20 cellular contexts compared by ENCODE assay signal in genomic region chr16:24995033-24995432, GRCh38. TPM values are rescaled to one million over a fixed set of nuclear protein-coding genes. Genes with fewer than 3 reads are reported as not detected.
DNase-seq lines count a peak whose midpoint lies in the region; ATAC-seq and TF ChIP-seq lines count a peak whose summit lies in the region.
"Had no signal": no experiment of that assay in that cellular context is flagged by ENCODE, and none has a peak within 500 bp of the region (broad histone marks: within the 10 kb centered on the region; RNA-seq: fewer than 3 reads in every experiment).

No MANE protein-coding gene starts in this region.

- CTCF ChIA-PET in activated B cell treated with CpG ODN at 0.5 μM for 24 hours (lab: Charles Lee), result no interaction called here

- H3K27ac Mint-ChIP-seq in activated B cell treated with CpG ODN at 0.5 μM for 24 hours, result peak overlapping the region; percentile 81
- H3K27ac Mint-ChIP-seq in memory B cell, result peak overlapping the region; percentile 60
- no peak overlapping the region for H3K27ac Mint-ChIP-seq in natural killer cell treated with Interleukin-12 subunit alpha and Interleukin-12 subunit beta and Interleukin-15 and Interleukin-18, amount 100 ng/mL, for 72 hours
- H3K27ac Mint-ChIP-seq: activated naive CD4-positive, alpha-beta T cell treated with anti-CD3 and anti-CD28 coated beads, Interleukin-2, amount 10 ng/mL, durations not matched to agents 7 days and 5 days; T-cell had no signal

- H3K4me3 ChIP-seq in heart left ventricle, result no peak overlapping the region
- H3K4me3 ChIP-seq in stomach smooth muscle (ENCODE audit: low read length in 2 of 2), result no peak overlapping the region
- H3K4me3 ChIP-seq: body of pancreas had no signal

- H3K36me3 ChIP-seq in heart left ventricle, result no peaks in the 10 kb centered on the region
- H3K36me3 ChIP-seq in stomach smooth muscle (ENCODE audit: control insufficient read depth in 2 of 2, insufficient read depth in 2 of 2, low read length in 2 of 2), result no peaks in the 10 kb centered on the region

- TF ChIP-seq POLR2A in heart left ventricle (IDR thresholded peaks at IDR 0.05), result no peak

- H3K4me1 ChIP-seq in heart left ventricle (peaks cover 24 to 100% (median 81%) of the 10 kb centered on the region in 12 donors), stomach smooth muscle (ENCODE audit: control insufficient read depth, insufficient read depth, low read length) (peaks cover 51% of the 10 kb centered on the region)
- H3K4me1 ChIP-seq: parathyroid adenoma had no signal

- ATAC-seq in heart left ventricle (no peak), Right ventricle myocardium inferior (no peak), activated B cell treated with CpG ODN at 0.5 μM for 24 hours (ENCODE audit: low read depth) (no peak), memory B cell (ENCODE audit: low read depth) (no peak)
- no peak for ATAC-seq in natural killer cell treated with Interleukin-12 subunit alpha and Interleukin-12 subunit beta and Interleukin-15 and Interleukin-18, amount 100 ng/mL, for 72 hours
- ATAC-seq: T-cell had no signal

- H3K9me3 ChIP-seq in heart left ventricle, result no peaks in the 10 kb centered on the region
- H3K9me3 ChIP-seq in stomach smooth muscle (ENCODE audit: control insufficient read depth in 2 of 2, low read length in 2 of 2), result no peaks in the 10 kb centered on the region
- H3K9me3 ChIP-seq: body of pancreas had no signal

- H3K9me3 Mint-ChIP-seq in activated B cell treated with CpG ODN at 0.5 μM for 24 hours, result no peaks in the 10 kb centered on the region
- H3K9me3 Mint-ChIP-seq in memory B cell, result no peaks in the 10 kb centered on the region
- H3K9me3 Mint-ChIP-seq in natural killer cell treated with Interleukin-12 subunit alpha and Interleukin-12 subunit beta and Interleukin-15 and Interleukin-18, amount 100 ng/mL, for 72 hours, result no peaks in the 10 kb centered on the region
- H3K9me3 Mint-ChIP-seq: activated naive CD4-positive, alpha-beta T cell treated with anti-CD3 and anti-CD28 coated beads, Interleukin-2, amount 10 ng/mL, durations not matched to agents 7 days and 5 days; CD8-positive, alpha-beta memory T cell; stimulated activated naive CD8-positive, alpha-beta T cell treated with anti-CD3 and anti-CD28 coated beads, Interleukin-15, Interleukin-2, amounts not matched to agents 100 ng/mL and 50 ng/mL, for 24 hours; T-cell had no signal

- H3K4me3 Mint-ChIP-seq in activated B cell treated with CpG ODN at 0.5 μM for 24 hours (peak overlapping the region; percentile 26), memory B cell (peak overlapping the region; percentile 33)
- no peak overlapping the region for H3K4me3 Mint-ChIP-seq in natural killer cell treated with Interleukin-12 subunit alpha and Interleukin-12 subunit beta and Interleukin-15 and Interleukin-18, amount 100 ng/mL, for 72 hours
- H3K4me3 Mint-ChIP-seq: activated naive CD4-positive, alpha-beta T cell treated with anti-CD3 and anti-CD28 coated beads, Interleukin-2, amount 10 ng/mL, durations not matched to agents 7 days and 5 days; CD8-positive, alpha-beta memory T cell; stimulated activated naive CD8-positive, alpha-beta T cell treated with anti-CD3 and anti-CD28 coated beads, Interleukin-15, Interleukin-2, amounts not matched to agents 100 ng/mL and 50 ng/mL, for 24 hours; T-cell had no signal

- no peak for DNase-seq in heart left ventricle
- DNase-seq in Right ventricle myocardium inferior (ENCODE audit: missing footprints), result no peak
- DNase-seq in activated B cell treated with CpG ODN at 0.5 μM for 24 hours, result no peak
- DNase-seq in memory B cell (ENCODE audit: low spot score in 2 of 2), result no peak
- no peak for DNase-seq in natural killer cell treated with Interleukin-12 subunit alpha and Interleukin-12 subunit beta and Interleukin-15 and Interleukin-18, amount 100 ng/mL, for 72 hours (ENCODE audit: low spot score)
- no peak for DNase-seq in T-helper 2 cell
- no peak for DNase-seq in NCI-H1105 (lab: John Stamatoyannopoulos, UW)
- DNase-seq: ACHN; activated naive CD4-positive, alpha-beta T cell treated with anti-CD3 and anti-CD28 coated beads, Interleukin-2, amount 10 ng/mL, durations not matched to agents 7 days and 5 days; CD8-positive, alpha-beta memory T cell; effector CD8-positive, alpha-beta T cell; left cardiac atrium; NCI-H2081; NCI-H748 treated with DMSO at 0.1 percent for 48 hours; T-cell had no signal

- H3K27me3 ChIP-seq in heart left ventricle, result no peaks in the 10 kb centered on the region
- H3K27me3 ChIP-seq in stomach smooth muscle (ENCODE audit: control insufficient read depth in 1 of 2, insufficient read depth in 2 of 2, low read length in 2 of 2), result no peaks in the 10 kb centered on the region
- H3K27me3 ChIP-seq: body of pancreas had no signal

- POLR2A ChIA-PET in activated B cell treated with CpG ODN at 0.5 μM for 24 hours (lab: Charles Lee), result interaction anchor here (1.0 to 1.4 kb wide), 2 partner anchors 16 to 20 kb away, joined by 3 to 4 read pairs; no protein-coding TSS in a partner anchor

- no peaks in the 10 kb centered on the region for H3K27me3 Mint-ChIP-seq in activated B cell treated with CpG ODN at 0.5 μM for 24 hours
- no peaks in the 10 kb centered on the region for H3K27me3 Mint-ChIP-seq in memory B cell
- no peaks in the 10 kb centered on the region for H3K27me3 Mint-ChIP-seq in natural killer cell treated with Interleukin-12 subunit alpha and Interleukin-12 subunit beta and Interleukin-15 and Interleukin-18, amount 100 ng/mL, for 72 hours
- H3K27me3 Mint-ChIP-seq: activated naive CD4-positive, alpha-beta T cell treated with anti-CD3 and anti-CD28 coated beads, Interleukin-2, amount 10 ng/mL, durations not matched to agents 7 days and 5 days; CD8-positive, alpha-beta memory T cell; stimulated activated naive CD8-positive, alpha-beta T cell treated with anti-CD3 and anti-CD28 coated beads, Interleukin-15, Interleukin-2, amounts not matched to agents 100 ng/mL and 50 ng/mL, for 24 hours; T-cell had no signal

- peaks cover 96% of the 10 kb centered on the region for H3K4me1 Mint-ChIP-seq in activated B cell treated with CpG ODN at 0.5 μM for 24 hours
- H3K4me1 Mint-ChIP-seq in memory B cell, result peaks cover 64% of the 10 kb centered on the region
- H3K4me1 Mint-ChIP-seq in natural killer cell treated with Interleukin-12 subunit alpha and Interleukin-12 subunit beta and Interleukin-15 and Interleukin-18, amount 100 ng/mL, for 72 hours (ENCODE audit: low read depth in 2 of 2), result peaks cover 44 to 47% of the 10 kb centered on the region in 2 donors

- H3K9ac ChIP-seq in stomach smooth muscle (ENCODE audit: low read length in 2 of 2), result no peak overlapping the region
- H3K9ac ChIP-seq: parathyroid adenoma had no signal

- peaks cover 41% of the 10 kb centered on the region for H3K36me3 Mint-ChIP-seq in activated B cell treated with CpG ODN at 0.5 μM for 24 hours (ENCODE audit: low read depth)
- peaks cover 27% of the 10 kb centered on the region for H3K36me3 Mint-ChIP-seq in memory B cell
- H3K36me3 Mint-ChIP-seq in natural killer cell treated with Interleukin-12 subunit alpha and Interleukin-12 subunit beta and Interleukin-15 and Interleukin-18, amount 100 ng/mL, for 72 hours, result no peaks in the 10 kb centered on the region

- TF ChIP-seq CTCF in heart left ventricle (IDR thresholded peaks at IDR 0.05) (no peak), activated B cell treated with CpG ODN at 0.5 μM for 24 hours (IDR thresholded peaks at IDR 0.05) (no peak)

- WGBS in heart left ventricle, 4 donors, result 86 to 97% (median 92%) methylated on average over 5 of the region's 5 CpGs

- H3K27ac ChIP-seq in heart left ventricle (peak overlapping the region; percentile 7 to 86 (median 76)), stomach smooth muscle (ENCODE audit: low read length) (peak overlapping the region; percentile 46)
- H3K27ac ChIP-seq: parathyroid adenoma, RWPE1 had no signal

- intact Hi-C loops in heart left ventricle (cut with DNase I) (no loop called here), Right ventricle myocardium inferior (cut with DNase I) (no loop called here), activated B cell treated with CpG ODN at 0.5 μM for 24 hours (cut with micrococcal nuclease) (no loop called here)

RNA-seq across cellular contexts. Expression of gene ARHGAP17, which starts 20.1 kb away (rescaled TPM):
- 100 to 1,000 TPM in 1 of 9 donors, 10 to 100 TPM in 8; 26.3 to 105 (median 70.4) TPM for total RNA-seq in heart left ventricle
- 10 to 100 TPM; 35.1 to 38.2 TPM for polyA plus RNA-seq in heart left ventricle
- total RNA-seq in Right ventricle myocardium inferior, result 58.1 TPM
- 287 and 310 TPM in 2 replicates for total RNA-seq in activated B cell treated with CpG ODN at 0.5 μM for 24 hours
- 10 to 100 TPM; 67.2 to 83.5 TPM for total RNA-seq in natural killer cell treated with Interleukin-12 subunit alpha and Interleukin-12 subunit beta and Interleukin-15 and Interleukin-18, amount 100 ng/mL, for 72 hours

Comparison
In these comparisons a context has a peak if more than half of its experiments do, and no peak if none do; other contexts are left out.
1. H3K27ac Mint-ChIP-seq: peak in activated B cell treated with CpG ODN at 0.5 μM for 24 hours (single experiment) and memory B cell (single experiment); none in natural killer cell treated with Interleukin-12 subunit alpha and Interleukin-12 subunit beta and Interleukin-15 and Interleukin-18, amount 100 ng/mL, for 72 hours (0 of 2).